8 cellular contexts compared by ENCODE assay signal in genomic region chr1:88685239-88685604, GRCh38. TPM values are rescaled to one million over a fixed set of nuclear protein-coding genes. Genes with fewer than 3 reads are reported as not detected.
DNase-seq lines count a peak whose midpoint lies in the region; ATAC-seq and TF ChIP-seq lines count a peak whose summit lies in the region.

No MANE protein-coding gene starts in this region.

- CTCF ChIA-PET in activated CD4-positive, alpha-beta memory T cell treated with anti-CD3 and anti-CD28 coated beads, Interleukin-2, amount 10 ng/mL, durations not matched to agents 7 days and 5 days (lab: Charles Lee), result interaction anchor here (0.7 to 4.0 kb wide), 13 partner anchors 9 to 299 kb away, joined by 3 to 30 read pairs (median 4); no protein-coding TSS in a partner anchor

- peaks cover 4% of the 10 kb centered on the region for H3F3A ChIP-seq in GM23338 (replicated peaks; ENCODE audit: low read depth)

- H3K9me3 ChIP-seq in BLaER1, result no peaks in the 10 kb centered on the region
- no peaks in the 10 kb centered on the region for H3K9me3 ChIP-seq in iPS-18a (ENCODE audit: control insufficient read depth, low read depth, low read length)
- H3K9me3 ChIP-seq in stomach smooth muscle (ENCODE audit: control insufficient read depth in 2 of 2, low read length in 2 of 2), result no peaks in the 10 kb centered on the region

- peak overlapping the region; percentile 87 for H3K27ac Mint-ChIP-seq in GM23338
- peak overlapping the region; percentile 93 for H3K27ac Mint-ChIP-seq in activated CD4-positive, alpha-beta memory T cell treated with anti-CD3 and anti-CD28 coated beads, Interleukin-2, amount 10 ng/mL, durations not matched to agents 7 days and 5 days

- H3K4me2 ChIP-seq in BLaER1, result peak overlapping the region; percentile 76
- peak overlapping the region; percentile 86 for H3K4me2 ChIP-seq in GM23338

- H3K9me3 Mint-ChIP-seq in GM23338, result no peaks in the 10 kb centered on the region
- H3K9me3 Mint-ChIP-seq in activated CD4-positive, alpha-beta memory T cell treated with anti-CD3 and anti-CD28 coated beads, Interleukin-2, amount 10 ng/mL, durations not matched to agents 7 days and 5 days, result no peaks in the 10 kb centered on the region

- H3K4me3 ChIP-seq in BLaER1 (peak overlapping the region; percentile 91), GM23338 (peak overlapping the region; percentile 71), iPS-18a (ENCODE audit: low read length) (peak overlapping the region; percentile 99), stomach smooth muscle (ENCODE audit: low read length in 2 of 2) (peak overlapping the region; percentile 83 to 86)

- H3K4me1 Mint-ChIP-seq in GM23338, result peaks cover 6% of the 10 kb centered on the region
- H3K4me1 Mint-ChIP-seq in activated CD4-positive, alpha-beta memory T cell treated with anti-CD3 and anti-CD28 coated beads, Interleukin-2, amount 10 ng/mL, durations not matched to agents 7 days and 5 days, result peaks cover 25% of the 10 kb centered on the region

- no peak overlapping the region for H2AFZ ChIP-seq in GM23338

- H3K36me3 Mint-ChIP-seq in GM23338 (ENCODE audit: low read depth), result no peaks in the 10 kb centered on the region; the same call in 2 of the 3 replicates
- peaks cover 7% of the 10 kb centered on the region for H3K36me3 Mint-ChIP-seq in activated CD4-positive, alpha-beta memory T cell treated with anti-CD3 and anti-CD28 coated beads, Interleukin-2, amount 10 ng/mL, durations not matched to agents 7 days and 5 days (ENCODE audit: low read depth)

- H3K27me3 ChIP-seq in BLaER1 (no peaks in the 10 kb centered on the region), GM23338 (ENCODE audit: insufficient read depth) (no peaks in the 10 kb centered on the region), iPS-18a (ENCODE audit: control insufficient read depth, insufficient read depth, low read length) (no peaks in the 10 kb centered on the region), stomach smooth muscle (ENCODE audit: control insufficient read depth in 1 of 2, insufficient read depth in 2 of 2, low read length in 2 of 2) (no peaks in the 10 kb centered on the region)

- H3K9me2 ChIP-seq in GM23338 (ENCODE audit: insufficient read depth), result no peaks in the 10 kb centered on the region

- H3K4me1 ChIP-seq in BLaER1, result peaks cover 28% of the 10 kb centered on the region
- peaks cover 9% of the 10 kb centered on the region for H3K4me1 ChIP-seq in GM23338 (ENCODE audit: insufficient read depth)
- H3K4me1 ChIP-seq in iPS-18a (ENCODE audit: control insufficient read depth, low read depth, low read length), result peaks cover 4% of the 10 kb centered on the region
- H3K4me1 ChIP-seq in stomach smooth muscle (ENCODE audit: control insufficient read depth, insufficient read depth, low read length), result peaks cover 5% of the 10 kb centered on the region

- H3K4me3 Mint-ChIP-seq in GM23338, result peak overlapping the region; percentile 89
- peak overlapping the region; percentile 99 for H3K4me3 Mint-ChIP-seq in activated CD4-positive, alpha-beta memory T cell treated with anti-CD3 and anti-CD28 coated beads, Interleukin-2, amount 10 ng/mL, durations not matched to agents 7 days and 5 days

- TF ChIP-seq CTCF in GM23338 (conservative IDR thresholded peaks at IDR 0.05; ENCODE audit: low read depth in 2 of 2), result 0 out of 4 replicates have a peak, but pooled peaks of 1 of the 2 experiments have one; percentile 5

- POLR2A ChIA-PET in activated CD4-positive, alpha-beta memory T cell treated with anti-CD3 and anti-CD28 coated beads, Interleukin-2, amount 10 ng/mL, durations not matched to agents 7 days and 5 days (lab: Charles Lee), result interaction anchor here (0.6 to 3.5 kb wide), 14 partner anchors 8 to 1356 kb away, joined by 3 to 39 read pairs (median 4); partner anchors contain the start of gene GTF2B

- peaks cover 62% of the 10 kb centered on the region for H3K79me2 ChIP-seq in GM23338 (replicated peaks; ENCODE audit: insufficient read depth)

- H3K27me3 Mint-ChIP-seq in GM23338 (ENCODE audit: insufficient read depth, low read depth, poor library complexity), result peaks cover 9% of the 10 kb centered on the region
- H3K27me3 Mint-ChIP-seq in activated CD4-positive, alpha-beta memory T cell treated with anti-CD3 and anti-CD28 coated beads, Interleukin-2, amount 10 ng/mL, durations not matched to agents 7 days and 5 days, result no peaks in the 10 kb centered on the region

- peaks cover 7% of the 10 kb centered on the region; the same call in 1 of the 2 replicates for H3K36me3 ChIP-seq in BLaER1
- no peaks in the 10 kb centered on the region for H3K36me3 ChIP-seq in GM23338 (ENCODE audit: insufficient read depth)
- peaks cover 2% of the 10 kb centered on the region for H3K36me3 ChIP-seq in iPS-18a (ENCODE audit: control insufficient read depth, low read depth, low read length)
- no peaks in the 10 kb centered on the region for H3K36me3 ChIP-seq in stomach smooth muscle (ENCODE audit: control insufficient read depth in 2 of 2, insufficient read depth in 2 of 2, low read length in 2 of 2)

- no peak for DNase-seq in GM23338 (ENCODE audit: low spot score)
- DNase-seq in activated CD4-positive, alpha-beta memory T cell treated with anti-CD3 and anti-CD28 coated beads, Interleukin-2, amount 10 ng/mL, durations not matched to agents 7 days and 5 days, result no peak
- DNase-seq in SIG-M5 (lab: John Stamatoyannopoulos, UW), result no peak
- DNase-seq in HT-29 (ENCODE audit: low spot score), result no peak

- ATAC-seq in GM23338 (no peak), GM19328 (IDR thresholded peaks at IDR 0.05; ENCODE audit: unreplicated experiment) (no peak)

- H3K27ac ChIP-seq in BLaER1, result peak overlapping the region; percentile 91
- H3K27ac ChIP-seq in GM23338 (ENCODE audit: low read depth), result peak overlapping the region; percentile 63
- peak overlapping the region; percentile 73 for H3K27ac ChIP-seq in iPS-18a (ENCODE audit: low read length)
- peak overlapping the region; percentile 86 for H3K27ac ChIP-seq in stomach smooth muscle (ENCODE audit: low read length)

- H4K20me1 ChIP-seq in BLaER1 (peaks cover 54% of the 10 kb centered on the region), GM23338 (replicated peaks; ENCODE audit: insufficient read depth) (0 out of 2 replicates have a peak, but pooled peaks cover 3% of the 10 kb centered on the region)

- peak overlapping the region; percentile 93 for H3K9ac ChIP-seq in BLaER1
- peak overlapping the region; percentile 92 for H3K9ac ChIP-seq in iPS-18a (ENCODE audit: low read length)
- H3K9ac ChIP-seq in stomach smooth muscle (ENCODE audit: low read length in 2 of 2), result peak overlapping the region; percentile 68 to 86

TF ChIP-seq in GM23338, 12 proteins besides CTCF, POLR2A, EP300 and RAD21:
- TF ChIP-seq POLR2AphosphoS5 (IDR thresholded peaks at IDR 0.05; ENCODE audit: low read depth) (no peak), ZNF114 (CRISPR knock-in tag; IDR thresholded peaks at IDR 0.05) (no peak), REST (IDR thresholded peaks at IDR 0.05; ENCODE audit: unreplicated experiment) (no peak), ETS1 (IDR thresholded peaks at IDR 0.05) (no peak), CREB1 (CRISPR knock-in tag; IDR thresholded peaks at IDR 0.05; ENCODE audit: low read depth) (no peak), STAT1 (IDR thresholded peaks at IDR 0.05; ENCODE audit: unreplicated experiment) (no peak), JUNB (IDR thresholded peaks at IDR 0.05; ENCODE audit: unreplicated experiment) (no peak)

RNA-seq across cellular contexts. Expression of gene PKN2, which starts 1.1 kb away (rescaled TPM):
- 29.4 and 32.8 TPM in 2 replicates for total RNA-seq in GM23338 (2014; rRNA removed; shearing (Covaris generic))
- 14.6 and 15.2 TPM in 2 replicates for polyA plus RNA-seq in GM23338 (2016; fragmentation: Nextera tagmentation; extraction: Ambion mirVana)
- total RNA-seq in activated CD4-positive, alpha-beta memory T cell treated with anti-CD3 and anti-CD28 coated beads, Interleukin-2, amount 10 ng/mL, durations not matched to agents 7 days and 5 days, result 10 to 100 TPM; 25.5 to 25.9 TPM
- total RNA-seq in HT-29 (2014; rRNA removed; shearing (Covaris generic)), result 12.2 and 14.9 TPM in 2 replicates
